ENCODE assay signal across 7 cellular contexts in genomic region chr15:82952156-82953081, GRCh38. TPM values are rescaled to one million over a fixed set of nuclear protein-coding genes. Genes with fewer than 3 reads are reported as not detected.
DNase-seq lines count a peak whose midpoint lies in the region; ATAC-seq, FAIRE-seq and TF ChIP-seq lines count a peak whose summit lies in the region.

HOMER2 (minus strand) TSS chr15:82952720; CDS start chr15:82952535, 185 bp downstream.

- H3K36me3 Mint-ChIP-seq in activated CD8-positive, alpha-beta memory T cell treated with anti-CD3 and anti-CD28 coated beads, Interleukin-2, amount 10 ng/mL, durations not matched to agents 7 days and 5 days: no peaks in the 10 kb centered on the region
- no peaks in the 10 kb centered on the region for H3K36me3 Mint-ChIP-seq in neural crest cell (ENCODE audit: low read depth)

- no peak within 1 kb of the TSS for H3K27ac Mint-ChIP-seq in activated CD8-positive, alpha-beta memory T cell treated with anti-CD3 and anti-CD28 coated beads, Interleukin-2, amount 10 ng/mL, durations not matched to agents 7 days and 5 days
- no peak within 1 kb of the TSS for H3K27ac Mint-ChIP-seq in neural crest cell (ENCODE audit: unreplicated experiment)

- FAIRE-seq in frontal cortex (lab: Jason Lieb, UNC): no peak

- TF ChIP-seq EP300 in Ishikawa (IDR thresholded peaks at IDR 0.05; ENCODE audit: borderline replicate concordance): no peak

- peaks cover 11% of the 10 kb centered on the region for H3K27me3 Mint-ChIP-seq in activated CD8-positive, alpha-beta memory T cell treated with anti-CD3 and anti-CD28 coated beads, Interleukin-2, amount 10 ng/mL, durations not matched to agents 7 days and 5 days
- H3K27me3 Mint-ChIP-seq in neural crest cell (ENCODE audit: low read depth): peaks cover 4% of the 10 kb centered on the region

- TF ChIP-seq RAD21 in Ishikawa (IDR thresholded peaks at IDR 0.05; ENCODE audit: low read depth): no peak

- TF ChIP-seq CTCF in neural crest cell (conservative IDR thresholded peaks at IDR 0.05): no peak

- peaks cover 3% of the 10 kb centered on the region for H3K4me1 Mint-ChIP-seq in activated CD8-positive, alpha-beta memory T cell treated with anti-CD3 and anti-CD28 coated beads, Interleukin-2, amount 10 ng/mL, durations not matched to agents 7 days and 5 days
- peaks cover 5% of the 10 kb centered on the region for H3K4me1 Mint-ChIP-seq in neural crest cell

- H3K4me3 Mint-ChIP-seq in activated CD8-positive, alpha-beta memory T cell treated with anti-CD3 and anti-CD28 coated beads, Interleukin-2, amount 10 ng/mL, durations not matched to agents 7 days and 5 days: peak within 1 kb of the TSS; percentile 71
- H3K4me3 Mint-ChIP-seq in neural crest cell: peak within 1 kb of the TSS; percentile 82

- DNase-seq in ELF-1 (ENCODE audit: low read depth, low spot score): peak; percentile 18
- no peak for DNase-seq in activated CD8-positive, alpha-beta memory T cell treated with anti-CD3 and anti-CD28 coated beads, Interleukin-2, amount 10 ng/mL, durations not matched to agents 7 days and 5 days
- peak; percentile 61 to 73 for DNase-seq in frontal cortex (ENCODE audit: low spot score in 2 of 2)
- DNase-seq in neural crest cell (ENCODE audit: low read depth, low spot score): peak; percentile 8
- no peak for DNase-seq in NCI-H2107 treated with DMSO at 0.1 percent for 48 hours (lab: John Stamatoyannopoulos, UW; ENCODE audit: unreplicated experiment)

- no peaks in the 10 kb centered on the region for H3K9me3 Mint-ChIP-seq in activated CD8-positive, alpha-beta memory T cell treated with anti-CD3 and anti-CD28 coated beads, Interleukin-2, amount 10 ng/mL, durations not matched to agents 7 days and 5 days (ENCODE audit: low read depth)
- no peaks in the 10 kb centered on the region for H3K9me3 Mint-ChIP-seq in neural crest cell

- peak; percentile 71 for ATAC-seq in activated CD8-positive, alpha-beta memory T cell treated with anti-CD3 and anti-CD28 coated beads, Interleukin-2, amount 10 ng/mL, durations not matched to agents 7 days and 5 days
- ATAC-seq in GM18868 (IDR thresholded peaks at IDR 0.05; ENCODE audit: unreplicated experiment): no peak

- CTCF ChIA-PET in activated CD8-positive, alpha-beta memory T cell treated with anti-CD3 and anti-CD28 coated beads, Interleukin-2, amount 10 ng/mL, durations not matched to agents 7 days and 5 days (lab: Charles Lee): no interaction called here

TF ChIP-seq in Ishikawa, 13 proteins besides CTCF, POLR2A, EP300 and RAD21:
- peak; percentile 88; the same call in 1 of the 2 replicates for TF ChIP-seq ZBTB7A (IDR thresholded peaks at IDR 0.05; ENCODE audit: low read depth)
- no peak for TF ChIP-seq REST (IDR thresholded peaks at IDR 0.05; ENCODE audit: low read depth)
- peak; percentile 84 for TF ChIP-seq NFIC (IDR thresholded peaks at IDR 0.05)
- TF ChIP-seq CEBPB (IDR thresholded peaks at IDR 0.05): peak; percentile 33; the same call in 1 of the 2 replicates
- no peak for TF ChIP-seq TEAD4 (IDR thresholded peaks at IDR 0.05)
- no peak for TF ChIP-seq FOXM1 (IDR thresholded peaks at IDR 0.05; ENCODE audit: borderline replicate concordance, low read depth)
- no peak for TF ChIP-seq USF1 (IDR thresholded peaks at IDR 0.05)
- no peak for TF ChIP-seq CREB1 (IDR thresholded peaks at IDR 0.05; ENCODE audit: low read depth)
- no peak for TF ChIP-seq YY1 (IDR thresholded peaks at IDR 0.05; ENCODE audit: low read depth)
- TF ChIP-seq EGR1 (IDR thresholded peaks at IDR 0.05): peak; percentile 39; the same call in 1 of the 2 replicates
- TF ChIP-seq TAF1 (IDR thresholded peaks at IDR 0.05; ENCODE audit: low read depth): no peak
- no peak for TF ChIP-seq TCF12 (IDR thresholded peaks at IDR 0.05; ENCODE audit: low read depth)
- TF ChIP-seq MAX (IDR thresholded peaks at IDR 0.05): no peak

RNA-seq across cellular contexts. Expression of gene HOMER2, which starts in this region (rescaled TPM):
- total RNA-seq in activated CD8-positive, alpha-beta memory T cell treated with anti-CD3 and anti-CD28 coated beads, Interleukin-2, amount 10 ng/mL, durations not matched to agents 7 days and 5 days: 10 to 100 TPM in 1 of 2 experiments, 1 to 10 TPM in 1; 8.2 to 14.4 TPM
- 45.2 TPM for total RNA-seq in frontal cortex
- 17.6 and 18.7 TPM in 2 replicates for total RNA-seq in neural crest cell

Comparison
In these comparisons a context has a peak if more than half of its experiments do, and no peak if none do; other contexts are left out.
1. DNase-seq: peak in ELF-1 (single experiment), frontal cortex (2 of 2) and neural crest cell (single experiment); none in activated CD8-positive, alpha-beta memory T cell treated with anti-CD3 and anti-CD28 coated beads, Interleukin-2, amount 10 ng/mL, durations not matched to agents 7 days and 5 days (single experiment) and NCI-H2107 treated with DMSO at 0.1 percent for 48 hours (single experiment).